Comparison of ENCODE assay signal across 1 cellular context in genomic region chr5:154341620-154342019, GRCh38.
TF ChIP-seq lines count a peak whose summit lies in the region.

No MANE protein-coding gene starts in this region.

TF ChIP-seq in HepG2, 621 proteins besides CTCF, POLR2A, EP300 and RAD21 (continued from another document and continues in another):
- TF ChIP-seq PAXIP1 (CRISPR knock-in tag; conservative IDR thresholded peaks at IDR 0.05) (peak; percentile 70), ATF3 (CRISPR knock-in tag; IDR thresholded peaks at IDR 0.05) (no peak), RARA (CRISPR knock-in tag; IDR thresholded peaks at IDR 0.05) (peak; percentile 94), ZBTB34 (CRISPR knock-in tag; IDR thresholded peaks at IDR 0.05) (0 out of 2 replicates have a peak, but pooled peaks have one; percentile 66), ERF (CRISPR knock-in tag; IDR thresholded peaks at IDR 0.05) (0 out of 2 replicates have a peak, but pooled peaks have one; percentile 21), LCORL (IDR thresholded peaks at IDR 0.05) (0 out of 2 replicates have a peak, but pooled peaks have one; percentile 17), LCORL (CRISPR knock-in tag; IDR thresholded peaks at IDR 0.05) (peak; percentile 71; the same call in 1 of the 2 replicates), SALL1 (CRISPR knock-in tag; IDR thresholded peaks at IDR 0.05) (peak; percentile 55; the same call in 1 of the 2 replicates), FOXA3 (CRISPR knock-in tag; IDR thresholded peaks at IDR 0.05) (peak; percentile 36; the same call in 1 of the 2 replicates), IKZF5 (CRISPR knock-in tag; IDR thresholded peaks at IDR 0.05) (peak; percentile 48; the same call in 1 of the 2 replicates), SOX13 (IDR thresholded peaks at IDR 0.05) (no peak), SOX13 (CRISPR knock-in tag; conservative IDR thresholded peaks at IDR 0.05 in 1 of 2, IDR thresholded peaks at IDR 0.05 in 1 of 2) (peak in 1 of 2 experiments; percentile 49; a peak in 1 of 4 replicates), GATAD2A (CRISPR knock-in tag; IDR thresholded peaks at IDR 0.05) (peak; percentile 35; the same call in 1 of the 2 replicates), HMG20A (CRISPR knock-in tag; IDR thresholded peaks at IDR 0.05; ENCODE audit: borderline replicate concordance) (peak; percentile 32; the same call in 1 of the 2 replicates), HNF4A (CRISPR knock-in tag; IDR thresholded peaks at IDR 0.05) (peak; percentile 88), NRL (CRISPR knock-in tag; IDR thresholded peaks at IDR 0.05; ENCODE audit: borderline replicate concordance) (no peak), E2F5 (CRISPR knock-in tag; conservative IDR thresholded peaks at IDR 0.05) (no peak), ZMYM4 (CRISPR knock-in tag; IDR thresholded peaks at IDR 0.05) (0 out of 2 replicates have a peak, but pooled peaks have one; percentile 15), ZNF746 (CRISPR knock-in tag; IDR thresholded peaks at IDR 0.05) (no peak), HDAC2 (CRISPR knock-in tag; IDR thresholded peaks at IDR 0.05) (peak; percentile 55; the same call in 1 of the 2 replicates), ELF3 (CRISPR knock-in tag; IDR thresholded peaks at IDR 0.05) (peak; percentile 39; the same call in 1 of the 2 replicates), SAP130 (CRISPR knock-in tag; IDR thresholded peaks at IDR 0.05; ENCODE audit: low read depth) (peak; percentile 26; the same call in 1 of the 2 replicates), BCL6 (CRISPR knock-in tag; IDR thresholded peaks at IDR 0.05) (peak; percentile 46; the same call in 1 of the 2 replicates), ZNF276 (CRISPR knock-in tag; IDR thresholded peaks at IDR 0.05; ENCODE audit: low read depth) (no peak), ZNF790 (CRISPR knock-in tag; IDR thresholded peaks at IDR 0.05; ENCODE audit: borderline replicate concordance) (no peak), PITX1 (CRISPR knock-in tag; IDR thresholded peaks at IDR 0.05) (no peak), MAX (IDR thresholded peaks at IDR 0.05) (0 out of 2 replicates have a peak, but pooled peaks have one; percentile 14), TCF7 (IDR thresholded peaks at IDR 0.05; ENCODE audit: low read depth) (peak; percentile 39; the same call in 1 of the 2 replicates), ATF7 (IDR thresholded peaks at IDR 0.05) (no peak), ATF7 (CRISPR knock-in tag; IDR thresholded peaks at IDR 0.05) (no peak), HNRNPH1 (optimal IDR thresholded peaks at IDR 0.05; ENCODE audit: low read depth, low read length) (no peak), TBX2 (CRISPR knock-in tag; IDR thresholded peaks at IDR 0.05; ENCODE audit: borderline replicate concordance) (peak; percentile 29; the same call in 1 of the 2 replicates), TBP (CRISPR knock-in tag; IDR thresholded peaks at IDR 0.05) (no peak), HOXA3 (CRISPR knock-in tag; IDR thresholded peaks at IDR 0.05) (0 out of 2 replicates have a peak, but pooled peaks have one; percentile 30)
- TF ChIP-seq, protein P1, sequence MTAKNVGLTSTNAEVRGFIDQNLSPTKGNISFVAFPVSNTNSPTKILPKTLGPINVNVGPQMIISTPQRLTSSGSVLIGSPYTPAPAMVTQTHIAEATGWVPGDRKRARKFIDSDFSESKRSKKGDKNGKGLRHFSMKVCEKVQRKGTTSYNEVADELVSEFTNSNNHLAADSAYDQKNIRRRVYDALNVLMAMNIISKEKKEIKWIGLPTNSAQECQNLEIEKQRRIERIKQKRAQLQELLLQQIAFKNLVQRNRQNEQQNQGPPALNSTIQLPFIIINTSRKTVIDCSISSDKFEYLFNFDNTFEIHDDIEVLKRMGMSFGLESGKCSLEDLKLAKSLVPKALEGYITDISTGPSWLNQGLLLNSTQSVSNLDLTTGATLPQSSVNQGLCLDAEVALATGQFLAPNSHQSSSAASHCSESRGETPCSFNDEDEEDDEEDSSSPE (CRISPR knock-in tag; IDR thresholded peaks at IDR 0.05), result no peak
- TF ChIP-seq, protein P2, sequence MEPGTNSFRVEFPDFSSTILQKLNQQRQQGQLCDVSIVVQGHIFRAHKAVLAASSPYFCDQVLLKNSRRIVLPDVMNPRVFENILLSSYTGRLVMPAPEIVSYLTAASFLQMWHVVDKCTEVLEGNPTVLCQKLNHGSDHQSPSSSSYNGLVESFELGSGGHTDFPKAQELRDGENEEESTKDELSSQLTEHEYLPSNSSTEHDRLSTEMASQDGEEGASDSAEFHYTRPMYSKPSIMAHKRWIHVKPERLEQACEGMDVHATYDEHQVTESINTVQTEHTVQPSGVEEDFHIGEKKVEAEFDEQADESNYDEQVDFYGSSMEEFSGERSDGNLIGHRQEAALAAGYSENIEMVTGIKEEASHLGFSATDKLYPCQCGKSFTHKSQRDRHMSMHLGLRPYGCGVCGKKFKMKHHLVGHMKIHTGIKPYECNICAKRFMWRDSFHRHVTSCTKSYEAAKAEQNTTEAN (CRISPR knock-in tag; conservative IDR thresholded peaks at IDR 0.05), result 0 out of 2 replicates have a peak, but pooled peaks have one; percentile 64
- TF ChIP-seq, protein P3, sequence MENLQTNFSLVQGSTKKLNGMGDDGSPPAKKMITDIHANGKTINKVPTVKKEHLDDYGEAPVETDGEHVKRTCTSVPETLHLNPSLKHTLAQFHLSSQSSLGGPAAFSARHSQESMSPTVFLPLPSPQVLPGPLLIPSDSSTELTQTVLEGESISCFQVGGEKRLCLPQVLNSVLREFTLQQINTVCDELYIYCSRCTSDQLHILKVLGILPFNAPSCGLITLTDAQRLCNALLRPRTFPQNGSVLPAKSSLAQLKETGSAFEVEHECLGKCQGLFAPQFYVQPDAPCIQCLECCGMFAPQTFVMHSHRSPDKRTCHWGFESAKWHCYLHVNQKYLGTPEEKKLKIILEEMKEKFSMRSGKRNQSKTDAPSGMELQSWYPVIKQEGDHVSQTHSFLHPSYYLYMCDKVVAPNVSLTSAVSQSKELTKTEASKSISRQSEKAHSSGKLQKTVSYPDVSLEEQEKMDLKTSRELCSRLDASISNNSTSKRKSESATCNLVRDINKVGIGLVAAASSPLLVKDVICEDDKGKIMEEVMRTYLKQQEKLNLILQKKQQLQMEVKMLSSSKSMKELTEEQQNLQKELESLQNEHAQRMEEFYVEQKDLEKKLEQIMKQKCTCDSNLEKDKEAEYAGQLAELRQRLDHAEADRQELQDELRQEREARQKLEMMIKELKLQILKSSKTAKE (CRISPR knock-in tag; IDR thresholded peaks at IDR 0.05; ENCODE audit: borderline replicate concordance), result peak; percentile 12; the same call in 1 of the 2 replicates
- TF ChIP-seq, protein P4, sequence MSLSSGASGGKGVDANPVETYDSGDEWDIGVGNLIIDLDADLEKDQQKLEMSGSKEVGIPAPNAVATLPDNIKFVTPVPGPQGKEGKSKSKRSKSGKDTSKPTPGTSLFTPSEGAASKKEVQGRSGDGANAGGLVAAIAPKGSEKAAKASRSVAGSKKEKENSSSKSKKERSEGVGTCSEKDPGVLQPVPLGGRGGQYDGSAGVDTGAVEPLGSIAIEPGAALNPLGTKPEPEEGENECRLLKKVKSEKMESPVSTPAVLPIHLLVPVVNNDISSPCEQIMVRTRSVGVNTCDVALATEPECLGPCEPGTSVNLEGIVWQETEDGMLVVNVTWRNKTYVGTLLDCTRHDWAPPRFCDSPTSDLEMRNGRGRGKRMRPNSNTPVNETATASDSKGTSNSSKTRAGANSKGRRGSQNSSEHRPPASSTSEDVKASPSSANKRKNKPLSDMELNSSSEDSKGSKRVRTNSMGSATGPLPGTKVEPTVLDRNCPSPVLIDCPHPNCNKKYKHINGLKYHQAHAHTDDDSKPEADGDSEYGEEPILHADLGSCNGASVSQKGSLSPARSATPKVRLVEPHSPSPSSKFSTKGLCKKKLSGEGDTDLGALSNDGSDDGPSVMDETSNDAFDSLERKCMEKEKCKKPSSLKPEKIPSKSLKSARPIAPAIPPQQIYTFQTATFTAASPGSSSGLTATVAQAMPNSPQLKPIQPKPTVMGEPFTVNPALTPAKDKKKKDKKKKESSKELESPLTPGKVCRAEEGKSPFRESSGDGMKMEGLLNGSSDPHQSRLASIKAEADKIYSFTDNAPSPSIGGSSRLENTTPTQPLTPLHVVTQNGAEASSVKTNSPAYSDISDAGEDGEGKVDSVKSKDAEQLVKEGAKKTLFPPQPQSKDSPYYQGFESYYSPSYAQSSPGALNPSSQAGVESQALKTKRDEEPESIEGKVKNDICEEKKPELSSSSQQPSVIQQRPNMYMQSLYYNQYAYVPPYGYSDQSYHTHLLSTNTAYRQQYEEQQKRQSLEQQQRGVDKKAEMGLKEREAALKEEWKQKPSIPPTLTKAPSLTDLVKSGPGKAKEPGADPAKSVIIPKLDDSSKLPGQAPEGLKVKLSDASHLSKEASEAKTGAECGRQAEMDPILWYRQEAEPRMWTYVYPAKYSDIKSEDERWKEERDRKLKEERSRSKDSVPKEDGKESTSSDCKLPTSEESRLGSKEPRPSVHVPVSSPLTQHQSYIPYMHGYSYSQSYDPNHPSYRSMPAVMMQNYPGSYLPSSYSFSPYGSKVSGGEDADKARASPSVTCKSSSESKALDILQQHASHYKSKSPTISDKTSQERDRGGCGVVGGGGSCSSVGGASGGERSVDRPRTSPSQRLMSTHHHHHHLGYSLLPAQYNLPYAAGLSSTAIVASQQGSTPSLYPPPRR (CRISPR knock-in tag; IDR thresholded peaks at IDR 0.05; ENCODE audit: borderline replicate concordance), result 0 out of 2 replicates have a peak, but pooled peaks have one; percentile 27
